In genomic region chr1:178684542-178685000, GRCh38 we compare ENCODE assay signal across 8 cellular contexts. TPM values are rescaled to one million over a fixed set of nuclear protein-coding genes. Genes with fewer than 3 reads are reported as not detected.
DNase-seq lines count a peak whose midpoint lies in the region; ATAC-seq, FAIRE-seq and TF ChIP-seq lines count a peak whose summit lies in the region.

No MANE protein-coding gene starts in this region.

- peaks cover 36% of the 10 kb centered on the region for H3K4me1 Mint-ChIP-seq in Calu3 (ENCODE audit: low read depth, unreplicated experiment)

- no TSS peak for BruUV-seq in Calu3 (replicated peaks; lab: Mats Ljungman, UMichigan)

- H3K9me3 Mint-ChIP-seq in Calu3 (ENCODE audit: low read depth, unreplicated experiment): no peaks in the 10 kb centered on the region

- CTCF ChIA-PET in Calu3 (lab: Charles Lee): interaction anchor here (0.7 to 1.4 kb wide), 6 partner anchors 17 to 702 kb away, joined by 4 to 9 read pairs (median 4); no protein-coding TSS in a partner anchor

- H3K9me3 ChIP-seq in kidney (ENCODE audit: control insufficient read depth in 1 of 2, low read length in 2 of 2): no peaks in the 10 kb centered on the region

- H3K4me1 ChIP-seq in kidney (ENCODE audit: control insufficient read depth in 1 of 2, insufficient read depth in 1 of 2, low read depth in 1 of 2, low read length in 2 of 2): no peaks in the 10 kb centered on the region

- no peak for DNase-seq in Calu3
- DNase-seq in fibroblast of the aortic adventitia (ENCODE audit: low read depth): peak; percentile 93
- DNase-seq in kidney: no peak
- no peak for DNase-seq in stimulated activated CD4-positive, alpha-beta T cell treated with anti-CD3 and anti-CD28 coated beads, Interleukin-4, amount 100 ng/mL, for 1 hour
- DNase-seq in activated CD4-positive, alpha-beta T cell treated with anti-CD3 and anti-CD28 coated beads, Interleukin-2, amount 50 U/mL, for 1 hour: no peak
- no peak for DNase-seq in NK-92 (lab: John Stamatoyannopoulos, UW; ENCODE audit: unreplicated experiment)

- peak; percentile 62 for ATAC-seq in GM21528 (IDR thresholded peaks at IDR 0.05; ENCODE audit: low FRiP score, unreplicated experiment)

- H3K27me3 Mint-ChIP-seq in Calu3 (ENCODE audit: unreplicated experiment): no peaks in the 10 kb centered on the region

- H3K36me3 Mint-ChIP-seq in Calu3 (ENCODE audit: insufficient read depth, unreplicated experiment): peaks cover 4% of the 10 kb centered on the region

- intact Hi-C loops in Calu3 (cut with micrococcal nuclease; ENCODE audit: unreplicated experiment): loop anchor here (1.0 kb wide), 1 partner anchor 27 kb away; no protein-coding TSS in a partner anchor
- intact Hi-C loops in kidney (cut with DNase I): no loop called here

- TF ChIP-seq EP300 in Ishikawa (IDR thresholded peaks at IDR 0.05; ENCODE audit: borderline replicate concordance): no peak

- no peak for FAIRE-seq in kidney (lab: Jason Lieb, UNC)

- H3K27ac ChIP-seq in kidney (ENCODE audit: low read depth in 2 of 2, low read length in 2 of 2): no peak overlapping the region

- no peak overlapping the region for H3K4me3 Mint-ChIP-seq in Calu3 (ENCODE audit: low read depth, unreplicated experiment)

- H3K9ac ChIP-seq in kidney (ENCODE audit: low read length in 2 of 2): no peak overlapping the region

- H3K36me3 ChIP-seq in kidney (ENCODE audit: control insufficient read depth in 1 of 2, insufficient read depth in 2 of 2, low read length in 2 of 2): no peaks in the 10 kb centered on the region

- no peak overlapping the region for H3K4me3 ChIP-seq in fibroblast of the aortic adventitia (ENCODE audit: low read depth, low read length)
- no peak overlapping the region for H3K4me3 ChIP-seq in kidney (ENCODE audit: low read length in 2 of 2)

- H3K27ac Mint-ChIP-seq in Calu3 (ENCODE audit: unreplicated experiment): peak overlapping the region; percentile 78

- TF ChIP-seq RAD21 in Ishikawa (IDR thresholded peaks at IDR 0.05; ENCODE audit: low read depth): no peak

- no peak for TF ChIP-seq CTCF in Calu3 (IDR thresholded peaks at IDR 0.05; ENCODE audit: unreplicated experiment)
- TF ChIP-seq CTCF in fibroblast of the aortic adventitia (IDR thresholded peaks at IDR 0.05; ENCODE audit: insufficient read depth, low read length): no peak
- no peak for TF ChIP-seq CTCF in kidney (IDR thresholded peaks at IDR 0.05; ENCODE audit: borderline replicate concordance, extremely low read depth, insufficient read depth)

TF ChIP-seq in Ishikawa, 13 proteins besides CTCF, POLR2A, EP300 and RAD21:
- TF ChIP-seq REST (IDR thresholded peaks at IDR 0.05; ENCODE audit: low read depth) (no peak), FOXM1 (IDR thresholded peaks at IDR 0.05; ENCODE audit: borderline replicate concordance, low read depth) (peak; percentile 79), TEAD4 (IDR thresholded peaks at IDR 0.05) (peak; percentile 31; the same call in 1 of the 2 replicates)

RNA-seq across cellular contexts. Expression of gene RALGPS2, which starts 40.5 kb away (rescaled TPM):
- total RNA-seq in Calu3 (2022) (47.6 and 50.8 TPM in 2 replicates), fibroblast of the aortic adventitia (ENCODE audit: low replicate concordance) (39.2 and 74.7 TPM in 2 replicates), kidney (32.8 TPM)
- polyA plus RNA-seq in kidney (ENCODE audit: insufficient read depth, low read depth, low replicate concordance): 3.6 TPM
